In the genomic region with DNA sequence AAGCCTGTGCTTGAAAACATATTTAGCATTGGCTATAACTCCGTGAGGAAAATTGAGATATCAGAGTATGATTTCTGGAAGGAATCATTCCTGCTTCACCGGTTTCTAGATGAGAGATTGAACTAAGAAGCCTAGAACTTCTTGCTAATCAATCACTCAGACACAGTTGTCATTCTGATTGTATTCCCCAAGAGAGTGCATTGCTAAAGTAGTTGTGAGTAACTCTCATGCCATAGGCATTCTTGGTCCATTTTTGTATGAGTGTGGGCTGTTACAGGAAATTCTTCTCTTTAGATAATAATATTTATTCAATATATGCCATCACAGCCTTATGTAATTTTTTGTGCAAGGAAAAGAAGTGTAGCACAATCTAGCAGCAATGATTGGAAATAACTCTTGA, we compare ENCODE assay signal across 2 cellular contexts.
TF ChIP-seq lines count a peak whose summit lies in the region.

No MANE protein-coding gene starts in this region.

TF ChIP-seq in HCT116, 20 proteins besides CTCF, POLR2A, EP300 and RAD21 (continued from another document):
- TF ChIP-seq, protein P1, sequence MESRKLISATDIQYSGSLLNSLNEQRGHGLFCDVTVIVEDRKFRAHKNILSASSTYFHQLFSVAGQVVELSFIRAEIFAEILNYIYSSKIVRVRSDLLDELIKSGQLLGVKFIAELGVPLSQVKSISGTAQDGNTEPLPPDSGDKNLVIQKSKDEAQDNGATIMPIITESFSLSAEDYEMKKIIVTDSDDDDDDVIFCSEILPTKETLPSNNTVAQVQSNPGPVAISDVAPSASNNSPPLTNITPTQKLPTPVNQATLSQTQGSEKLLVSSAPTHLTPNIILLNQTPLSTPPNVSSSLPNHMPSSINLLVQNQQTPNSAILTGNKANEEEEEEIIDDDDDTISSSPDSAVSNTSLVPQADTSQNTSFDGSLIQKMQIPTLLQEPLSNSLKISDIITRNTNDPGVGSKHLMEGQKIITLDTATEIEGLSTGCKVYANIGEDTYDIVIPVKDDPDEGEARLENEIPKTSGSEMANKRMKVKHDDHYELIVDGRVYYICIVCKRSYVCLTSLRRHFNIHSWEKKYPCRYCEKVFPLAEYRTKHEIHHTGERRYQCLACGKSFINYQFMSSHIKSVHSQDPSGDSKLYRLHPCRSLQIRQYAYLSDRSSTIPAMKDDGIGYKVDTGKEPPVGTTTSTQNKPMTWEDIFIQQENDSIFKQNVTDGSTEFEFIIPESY (IDR thresholded peaks at IDR 0.05; ENCODE audit: extremely low read depth, insufficient replicate concordance, low read length): no peak
- no peak for TF ChIP-seq ZFX (IDR thresholded peaks at IDR 0.05)
TF ChIP-seq in HCT116: peak in this region for 0.

TF ChIP-seq in neural cell, 6 proteins besides CTCF, POLR2A, EP300 and RAD21 (continued from another document):
- TF ChIP-seq EZH2 (IDR thresholded peaks at IDR 0.05; ENCODE audit: borderline replicate concordance, insufficient read depth, low read length, poor library complexity, severe bottlenecking): no peak
